In the genomic region with DNA sequence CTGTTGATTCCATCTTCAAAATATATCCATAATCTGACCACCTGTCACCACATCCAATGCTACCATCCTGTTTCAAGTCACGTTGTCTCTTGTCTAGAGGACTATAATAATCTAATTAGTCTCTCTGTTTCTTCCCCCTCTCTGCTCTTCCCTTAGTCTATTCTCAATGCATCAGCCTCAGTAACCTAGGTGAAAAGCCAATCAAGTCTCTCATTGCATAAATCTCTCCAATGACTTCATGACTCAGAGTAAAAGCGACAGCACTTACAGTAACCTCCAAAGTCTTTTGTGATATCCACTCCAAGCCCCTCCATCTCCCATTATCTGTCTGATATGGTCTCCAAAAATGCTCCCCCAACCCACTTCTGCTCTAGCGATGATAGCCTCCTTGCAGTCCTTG, we compare ENCODE assay signal across 27 cellular contexts. TPM values are rescaled to one million over a fixed set of nuclear protein-coding genes. Genes with fewer than 3 reads are reported as not detected.
DNase-seq lines count a peak whose midpoint lies in the region; ATAC-seq and TF ChIP-seq lines count a peak whose summit lies in the region.
"Had no signal": no experiment of that assay in that cellular context is flagged by ENCODE, and none has a peak within 500 bp of the region (broad histone marks: within the 10 kb centered on the region; RNA-seq: fewer than 3 reads in every experiment).

No MANE protein-coding gene starts in this region.

- H3K4me1 Mint-ChIP-seq in activated CD4-positive, alpha-beta memory T cell treated with anti-CD3 and anti-CD28 coated beads, Interleukin-2, amount 10 ng/mL, durations not matched to agents 7 days and 5 days = peaks cover 43% of the 10 kb centered on the region
- peaks cover 30% of the 10 kb centered on the region for H3K4me1 Mint-ChIP-seq in activated CD4-positive, alpha-beta memory T cell treated with anti-CD3 and anti-CD28 coated beads for 36 hours (ENCODE audit: low read depth)
- peaks cover 39% of the 10 kb centered on the region for H3K4me1 Mint-ChIP-seq in CD8-positive, alpha-beta T cell (ENCODE audit: low read depth)
- H3K4me1 Mint-ChIP-seq in nephron progenitor cell = peaks cover 9% of the 10 kb centered on the region

- no peaks in the 10 kb centered on the region for H3K9me3 ChIP-seq in CD8-positive, alpha-beta T cell (ENCODE audit: low read length)
- no peaks in the 10 kb centered on the region for H3K9me3 ChIP-seq in WERI-Rb-1 (ENCODE audit: severe bottlenecking)
- H3K9me3 ChIP-seq: A549, ovary, right atrium auricular region had no signal

- H3K36me3 Mint-ChIP-seq in activated CD4-positive, alpha-beta memory T cell treated with anti-CD3 and anti-CD28 coated beads, Interleukin-2, amount 10 ng/mL, durations not matched to agents 7 days and 5 days (ENCODE audit: low read depth) = peaks cover 49% of the 10 kb centered on the region
- H3K36me3 Mint-ChIP-seq in activated CD4-positive, alpha-beta memory T cell treated with anti-CD3 and anti-CD28 coated beads for 36 hours = peaks cover 37% of the 10 kb centered on the region
- H3K36me3 Mint-ChIP-seq in CD8-positive, alpha-beta T cell = peaks cover 47% of the 10 kb centered on the region
- peaks cover 62% of the 10 kb centered on the region for H3K36me3 Mint-ChIP-seq in nephron progenitor cell (ENCODE audit: low read depth)

- no peak for ATAC-seq in CD8-positive, alpha-beta T cell
- ATAC-seq in GM18861 (IDR thresholded peaks at IDR 0.05; ENCODE audit: unreplicated experiment) = no peak
- no peak for ATAC-seq in GM18870 (IDR thresholded peaks at IDR 0.05; ENCODE audit: unreplicated experiment)
- ATAC-seq: A549, natural killer cell, Right ventricle myocardium inferior had no signal

- H3K27ac Mint-ChIP-seq in activated CD4-positive, alpha-beta memory T cell treated with anti-CD3 and anti-CD28 coated beads, Interleukin-2, amount 10 ng/mL, durations not matched to agents 7 days and 5 days = peak overlapping the region; percentile 1
- H3K27ac Mint-ChIP-seq in activated CD4-positive, alpha-beta memory T cell treated with anti-CD3 and anti-CD28 coated beads for 36 hours = no peak overlapping the region
- H3K27ac Mint-ChIP-seq in CD8-positive, alpha-beta T cell = peak overlapping the region; percentile 34
- peak overlapping the region; percentile 0 for H3K27ac Mint-ChIP-seq in nephron progenitor cell
- H3K27ac Mint-ChIP-seq: B cell, natural killer cell had no signal

- no peaks in the 10 kb centered on the region for H3K27me3 Mint-ChIP-seq in activated CD4-positive, alpha-beta memory T cell treated with anti-CD3 and anti-CD28 coated beads, Interleukin-2, amount 10 ng/mL, durations not matched to agents 7 days and 5 days
- no peaks in the 10 kb centered on the region for H3K27me3 Mint-ChIP-seq in activated CD4-positive, alpha-beta memory T cell treated with anti-CD3 and anti-CD28 coated beads for 36 hours
- no peaks in the 10 kb centered on the region for H3K27me3 Mint-ChIP-seq in CD8-positive, alpha-beta T cell (ENCODE audit: low read depth)
- H3K27me3 Mint-ChIP-seq in nephron progenitor cell (ENCODE audit: low read depth, poor library complexity) = no peaks in the 10 kb centered on the region
- H3K27me3 Mint-ChIP-seq: activated CD4-positive, alpha-beta T cell treated with anti-CD3 and anti-CD28 coated beads, Interleukin-2, amount 10 ng/mL, durations not matched to agents 7 days and 5 days; B cell had no signal

- no peak overlapping the region for H3K4me3 Mint-ChIP-seq in activated CD4-positive, alpha-beta memory T cell treated with anti-CD3 and anti-CD28 coated beads, Interleukin-2, amount 10 ng/mL, durations not matched to agents 7 days and 5 days
- no peak overlapping the region for H3K4me3 Mint-ChIP-seq in activated CD4-positive, alpha-beta memory T cell treated with anti-CD3 and anti-CD28 coated beads for 36 hours
- no peak overlapping the region for H3K4me3 Mint-ChIP-seq in CD8-positive, alpha-beta T cell
- no peak overlapping the region for H3K4me3 Mint-ChIP-seq in nephron progenitor cell
- H3K4me3 Mint-ChIP-seq: activated CD4-positive, alpha-beta T cell treated with anti-CD3 and anti-CD28 coated beads, Interleukin-2, amount 10 ng/mL, durations not matched to agents 7 days and 5 days; B cell; natural killer cell had no signal

- H3K36me3 ChIP-seq in CD8-positive, alpha-beta T cell (ENCODE audit: insufficient read depth, low read length) = peaks cover 18% of the 10 kb centered on the region
- H3K36me3 ChIP-seq in WERI-Rb-1 = peaks cover 26% of the 10 kb centered on the region
- H3K36me3 ChIP-seq: ovary had no signal

- peaks cover 9% of the 10 kb centered on the region for H3K4me1 ChIP-seq in CD8-positive, alpha-beta T cell (ENCODE audit: insufficient read depth, low read length)

- no peaks in the 10 kb centered on the region for H3K27me3 ChIP-seq in CD8-positive, alpha-beta T cell (ENCODE audit: insufficient read depth, low read length)
- no peaks in the 10 kb centered on the region for H3K27me3 ChIP-seq in WERI-Rb-1 (ENCODE audit: insufficient read depth, low read depth, severe bottlenecking)
- H3K27me3 ChIP-seq: ovary, right atrium auricular region had no signal

- CTCF ChIA-PET in activated CD4-positive, alpha-beta memory T cell treated with anti-CD3 and anti-CD28 coated beads, Interleukin-2, amount 10 ng/mL, durations not matched to agents 7 days and 5 days (lab: Charles Lee) = no interaction called here
- CTCF ChIA-PET in activated CD4-positive, alpha-beta memory T cell treated with anti-CD3 and anti-CD28 coated beads for 36 hours (lab: Charles Lee) = no interaction called here
- CTCF ChIA-PET in CD8-positive, alpha-beta T cell (lab: Charles Lee) = interaction anchor here (1.4 kb wide), 1 partner anchor 12 kb away, joined by 4 read pairs; a partner anchor contains a TSS

- no peak for TF ChIP-seq CTCF in CD8-positive, alpha-beta T cell (IDR thresholded peaks at IDR 0.05)
- TF ChIP-seq CTCF in WERI-Rb-1 (IDR thresholded peaks at IDR 0.05; ENCODE audit: low read depth, low read length) (no peak), nephron progenitor cell (IDR thresholded peaks at IDR 0.05) (no peak)

- POLR2A ChIA-PET in activated CD4-positive, alpha-beta memory T cell treated with anti-CD3 and anti-CD28 coated beads, Interleukin-2, amount 10 ng/mL, durations not matched to agents 7 days and 5 days (lab: Charles Lee) = no interaction called here
- POLR2A ChIA-PET in activated CD4-positive, alpha-beta memory T cell treated with anti-CD3 and anti-CD28 coated beads for 36 hours (lab: Charles Lee) = no interaction called here
- POLR2A ChIA-PET in CD8-positive, alpha-beta T cell (lab: Charles Lee) = no interaction called here

- no peak for DNase-seq in activated CD4-positive, alpha-beta memory T cell treated with anti-CD3 and anti-CD28 coated beads, Interleukin-2, amount 10 ng/mL, durations not matched to agents 7 days and 5 days
- no peak for DNase-seq in activated CD4-positive, alpha-beta memory T cell treated with anti-CD3 and anti-CD28 coated beads for 36 hours
- no peak for DNase-seq in CD8-positive, alpha-beta T cell
- DNase-seq in WERI-Rb-1 = peak; percentile 31
- no peak for DNase-seq in nephron progenitor cell
- DNase-seq in kidney tubule cell (ENCODE audit: low spot score) = no peak
- DNase-seq: activated CD4-positive, alpha-beta T cell treated with anti-CD3 and anti-CD28 coated beads, Interleukin-2, amount 10 ng/mL, durations not matched to agents 7 days and 5 days; amniotic stem cell; Calu3; glutamatergic neuron; GM23248; KBM-7; mesendoderm; natural killer cell; NCI-H187; NCI-H226; ovary; stimulated activated CD4-positive, alpha-beta T cell treated with anti-CD3 and anti-CD28 coated beads, Interleukin-12 subunit alpha, Interleukin-12 subunit beta, amount 100 ng/mL, for 4 hours; stimulated activated CD4-positive, alpha-beta T cell treated with anti-CD3 and anti-CD28 coated beads, Interleukin-4, amount 100 ng/mL, for 4 hours; trophoblast cell had no signal

- intact Hi-C loops in activated CD4-positive, alpha-beta memory T cell treated with anti-CD3 and anti-CD28 coated beads for 36 hours (cut with micrococcal nuclease) = no loop called here
- intact Hi-C loops in CD8-positive, alpha-beta T cell (cut with DNase I, micrococcal nuclease) = no loop called here

- no peaks in the 10 kb centered on the region for H3K9me3 Mint-ChIP-seq in activated CD4-positive, alpha-beta memory T cell treated with anti-CD3 and anti-CD28 coated beads, Interleukin-2, amount 10 ng/mL, durations not matched to agents 7 days and 5 days
- H3K9me3 Mint-ChIP-seq in activated CD4-positive, alpha-beta memory T cell treated with anti-CD3 and anti-CD28 coated beads for 36 hours = no peaks in the 10 kb centered on the region
- no peaks in the 10 kb centered on the region for H3K9me3 Mint-ChIP-seq in CD8-positive, alpha-beta T cell
- no peaks in the 10 kb centered on the region for H3K9me3 Mint-ChIP-seq in nephron progenitor cell
- H3K9me3 Mint-ChIP-seq: activated CD4-positive, alpha-beta T cell treated with anti-CD3 and anti-CD28 coated beads, Interleukin-2, amount 10 ng/mL, durations not matched to agents 7 days and 5 days; natural killer cell had no signal

- no peak overlapping the region for H3K27ac ChIP-seq in CD8-positive, alpha-beta T cell (ENCODE audit: low read depth, low read length)
- no peak overlapping the region for H3K27ac ChIP-seq in WERI-Rb-1
- H3K27ac ChIP-seq: A549, GM23248, ovary, right atrium auricular region had no signal

- H3K4me3 ChIP-seq in CD8-positive, alpha-beta T cell (ENCODE audit: low read depth, low read length) = no peak overlapping the region
- H3K4me3 ChIP-seq in WERI-Rb-1 (ENCODE audit: low read depth, low read length) = no peak overlapping the region
- H3K4me3 ChIP-seq: A549, GM23248, ovary, right atrium auricular region had no signal

RNA-seq across cellular contexts. Expression of a gene that starts 7.2 kb away (rescaled TPM):
- 10 to 100 TPM; 93.1 to 96.9 TPM for total RNA-seq in activated CD4-positive, alpha-beta memory T cell treated with anti-CD3 and anti-CD28 coated beads, Interleukin-2, amount 10 ng/mL, durations not matched to agents 7 days and 5 days
- 10 to 100 TPM; 79.0 to 84.1 TPM for total RNA-seq in activated CD4-positive, alpha-beta memory T cell treated with anti-CD3 and anti-CD28 coated beads for 36 hours
- total RNA-seq in CD8-positive, alpha-beta T cell = 10 to 100 TPM; 35.0 to 43.5 TPM

RNA-seq across cellular contexts. Expression of a gene that starts 11.8 kb away (rescaled TPM):
- total RNA-seq in activated CD4-positive, alpha-beta memory T cell treated with anti-CD3 and anti-CD28 coated beads, Interleukin-2, amount 10 ng/mL, durations not matched to agents 7 days and 5 days = 100 to 1,000 TPM; 179 to 182 TPM
- 10 to 100 TPM; 93.9 to 94.8 TPM for total RNA-seq in activated CD4-positive, alpha-beta memory T cell treated with anti-CD3 and anti-CD28 coated beads for 36 hours
- 10 to 100 TPM; 44.8 to 52.9 TPM for total RNA-seq in CD8-positive, alpha-beta T cell

RNA-seq across cellular contexts. Expression of a gene that starts 20.8 kb away (rescaled TPM):
- total RNA-seq in activated CD4-positive, alpha-beta memory T cell treated with anti-CD3 and anti-CD28 coated beads, Interleukin-2, amount 10 ng/mL, durations not matched to agents 7 days and 5 days = 10 to 100 TPM; 57.4 to 58.0 TPM
- total RNA-seq in activated CD4-positive, alpha-beta memory T cell treated with anti-CD3 and anti-CD28 coated beads for 36 hours = 10 to 100 TPM; 37.1 to 42.1 TPM
- 100 to 1,000 TPM in 1 of 2 experiments, 10 to 100 TPM in 1; 97.9 to 103 TPM for total RNA-seq in CD8-positive, alpha-beta T cell

RNA-seq across cellular contexts. Expression of a gene that starts 49.5 kb away (rescaled TPM):
- total RNA-seq in activated CD4-positive, alpha-beta memory T cell treated with anti-CD3 and anti-CD28 coated beads, Interleukin-2, amount 10 ng/mL, durations not matched to agents 7 days and 5 days = not detected
- not detected for total RNA-seq in activated CD4-positive, alpha-beta memory T cell treated with anti-CD3 and anti-CD28 coated beads for 36 hours
- not detected for total RNA-seq in CD8-positive, alpha-beta T cell
- total RNA-seq: activated CD4-positive, alpha-beta T cell treated with anti-CD3 and anti-CD28 coated beads, Interleukin-2, amount 10 ng/mL, durations not matched to agents 7 days and 5 days; B cell; Calu3; endothelial cell of umbilical vein; GM23248; natural killer cell had no signal

RNA-seq across cellular contexts. Expression of a gene that starts 59.4 kb away (rescaled TPM):
- 10 to 100 TPM; 12.9 to 13.7 TPM for total RNA-seq in activated CD4-positive, alpha-beta memory T cell treated with anti-CD3 and anti-CD28 coated beads, Interleukin-2, amount 10 ng/mL, durations not matched to agents 7 days and 5 days
- total RNA-seq in activated CD4-positive, alpha-beta memory T cell treated with anti-CD3 and anti-CD28 coated beads for 36 hours = 10 to 100 TPM in 1 of 2 experiments, 1 to 10 TPM in 1; 9.3 to 12.0 TPM
- total RNA-seq in CD8-positive, alpha-beta T cell = 10 to 100 TPM in 1 of 2 experiments, 1 to 10 TPM in 1; 9.9 to 15.2 TPM
